8 cellular contexts compared by ENCODE assay signal in genomic region chr11:74398244-74399159, GRCh38. TPM values are rescaled to one million over a fixed set of nuclear protein-coding genes. Genes with fewer than 3 reads are reported as not detected.
DNase-seq lines count a peak whose midpoint lies in the region; ATAC-seq and TF ChIP-seq lines count a peak whose summit lies in the region.

PGM2L1 (minus strand) TSS chr11:74398433; CDS start chr11:74398161, 272 bp downstream.

- ATAC-seq in HG02571 (IDR thresholded peaks at IDR 0.05; ENCODE audit: unreplicated experiment), result peak; percentile 93

- H3K36me3 ChIP-seq in GM06990 (ENCODE audit: control insufficient read depth, insufficient read depth, low read length), result no peaks in the 10 kb centered on the region

- DNase-seq in GM06990 (ENCODE audit: extremely low read depth, insufficient read length), result peak; percentile 96
- DNase-seq in NB4 (ENCODE audit: low read depth), result peak; percentile 98
- DNase-seq in SK-N-DZ (ENCODE audit: low spot score), result peak; percentile 97
- peak; percentile 94 for DNase-seq in activated naive CD4-positive, alpha-beta T cell treated with anti-CD3 and anti-CD28 coated beads, Interleukin-2, amount 50 U/mL, for 16 hours
- peak; percentile 95 for DNase-seq in globus pallidus (ENCODE audit: low spot score)
- DNase-seq in non-pigmented ciliary epithelial cell (ENCODE audit: low read depth), result peak; percentile 66
- peak; percentile 95 for DNase-seq in superior temporal gyrus (ENCODE audit: extremely low spot score)

- H3K27me3 ChIP-seq in GM06990 (replicated peaks; ENCODE audit: control insufficient read depth, insufficient read depth, low read length), result no peaks in the 10 kb centered on the region

- TF ChIP-seq POLR2A in NB4 (IDR thresholded peaks at IDR 0.05; ENCODE audit: extremely low read depth, insufficient read length), result peak; percentile 77

- H3K4me3 ChIP-seq in GM06990 (replicated peaks; ENCODE audit: low read depth, low read length), result peak within 1 kb of the TSS; percentile 73
- H3K4me3 ChIP-seq in NB4 (ENCODE audit: low read depth, low read length), result peak within 1 kb of the TSS; percentile 78

- TF ChIP-seq CTCF in GM06990 (IDR thresholded peaks at IDR 0.05; ENCODE audit: insufficient read depth, low read length, poor library complexity, severe bottlenecking) (no peak), NB4 (IDR thresholded peaks at IDR 0.05; ENCODE audit: low read depth, low read length) (no peak)

RNA-seq across cellular contexts. Expression of gene PGM2L1, which starts in this region (rescaled TPM):
- polyA plus RNA-seq in SK-N-DZ (2014; cell fraction: cytosol; rRNA removed), result 4.6 and 5.8 TPM in 2 replicates
- 1.9 and 2.3 TPM in 2 replicates for polyA plus RNA-seq in SK-N-DZ (2014; cell fraction: nucleus; rRNA removed)

Comparison
In these comparisons a context has a peak if more than half of its experiments do, and no peak if none do; other contexts are left out.
1. Peak in every context shown above with its lines: DNase-seq, ATAC-seq and H3K4me3 ChIP-seq.